1 cellular context compared by ENCODE assay signal in genomic region chrX:77628294-77629025, GRCh38.
TF ChIP-seq lines count a peak whose summit lies in the region.

No MANE protein-coding gene starts in this region.

TF ChIP-seq in IMR-90, 13 proteins besides CTCF, POLR2A, EP300 and RAD21:
- TF ChIP-seq ELK1 (IDR thresholded peaks at IDR 0.05; ENCODE audit: borderline replicate concordance, low read depth, low read length) (no peak), FOS (IDR thresholded peaks at IDR 0.05; ENCODE audit: low read depth, low read length) (no peak), USF2 (IDR thresholded peaks at IDR 0.05; ENCODE audit: low read depth, low read length) (no peak), SMC3 (IDR thresholded peaks at IDR 0.05; ENCODE audit: low read depth, low read length) (no peak), MAFK (IDR thresholded peaks at IDR 0.05; ENCODE audit: low read depth, low read length) (no peak), CEBPB (IDR thresholded peaks at IDR 0.05; ENCODE audit: low read depth, low read length) (no peak), MAZ (IDR thresholded peaks at IDR 0.05; ENCODE audit: borderline replicate concordance, low read depth, low read length) (no peak), RFX5 (IDR thresholded peaks at IDR 0.05; ENCODE audit: low read depth, low read length) (no peak), NFE2L2 (IDR thresholded peaks at IDR 0.05; ENCODE audit: low read depth, low read length) (no peak), BHLHE40 (IDR thresholded peaks at IDR 0.05; ENCODE audit: low read depth, low read length) (no peak), MXI1 (IDR thresholded peaks at IDR 0.05; ENCODE audit: borderline replicate concordance, low read depth, low read length) (no peak)
